In genomic region chr16:11414815-11415775, GRCh38 we compare ENCODE assay signal across 22 cellular contexts.
DNase-seq lines count a peak whose midpoint lies in the region; ATAC-seq, FAIRE-seq and TF ChIP-seq lines count a peak whose summit lies in the region.
"Had no signal": no experiment of that assay in that cellular context is flagged by ENCODE, and none has a peak within 500 bp of the region (broad histone marks: within the 10 kb centered on the region; RNA-seq: fewer than 3 reads in every experiment).

No MANE protein-coding gene starts in this region.

- no peak overlapping the region for H4K5ac ChIP-seq in IMR-90 (ENCODE audit: low read depth, low read length)

- no peak overlapping the region for H4K91ac ChIP-seq in IMR-90 (ENCODE audit: insufficient read depth, low read depth, low read length)

- no peaks in the 10 kb centered on the region for H3K36me3 Mint-ChIP-seq in activated naive CD4-positive, alpha-beta T cell treated with anti-CD3 and anti-CD28 coated beads, Interleukin-2, amount 50 U/mL, for 72 hours
- H3K36me3 Mint-ChIP-seq: CD4-positive, CD25-positive, alpha-beta regulatory T cell had no signal

- no peak overlapping the region for H3K14ac ChIP-seq in IMR-90 (replicated peaks; ENCODE audit: low read depth, low read length)

- H3K18ac ChIP-seq in IMR-90 (ENCODE audit: low read depth, low read length): no peak overlapping the region

- H3K4me3 ChIP-seq in IMR-90 (ENCODE audit: insufficient read depth, low read depth, low read length): no peak overlapping the region
- H3K4me3 ChIP-seq in suprapubic skin: no peak overlapping the region
- H3K4me3 ChIP-seq: GM12878, GM23248, K562, SJSA1 had no signal

- peak overlapping the region; percentile 54 to 94 for H3K27ac Mint-ChIP-seq in activated naive CD4-positive, alpha-beta T cell treated with anti-CD3 and anti-CD28 coated beads, Interleukin-2, amount 50 U/mL, for 72 hours
- H3K27ac Mint-ChIP-seq: CD4-positive, CD25-positive, alpha-beta regulatory T cell had no signal

- H3K56ac ChIP-seq in IMR-90 (ENCODE audit: extremely low read depth, insufficient read depth, low read length): no peak overlapping the region

- H3K4ac ChIP-seq in IMR-90 (ENCODE audit: low read depth, low read length): no peak overlapping the region

- TF ChIP-seq CTCF in IMR-90 (conservative IDR thresholded peaks at IDR 0.05; ENCODE audit: low read depth, low read length): no peak
- TF ChIP-seq CTCF in suprapubic skin (IDR thresholded peaks at IDR 0.05): no peak

- no peak overlapping the region for H2BK20ac ChIP-seq in IMR-90 (ENCODE audit: low read depth, low read length)

- 62% methylated on average over 9 of the region's 21 CpGs; no CpG with 5 or more reads in 1 of the 2 experiments for WGBS in IMR-90 (ENCODE audit: extremely low coverage in 2 of 2, insufficient read length in 1 of 2), 2 experiments
- WGBS in suprapubic skin: 62% methylated on average over 10 of the region's 21 CpGs

- FAIRE-seq in urothelium cell line (lab: Jason Lieb, UNC): peak; percentile 59
- FAIRE-seq: GM12878, GM19239, K562 had no signal

- TF ChIP-seq RAD21 in IMR-90 (IDR thresholded peaks at IDR 0.05; ENCODE audit: low read length): no peak

- in situ Hi-C loops in IMR-90 (cut with MboI; ENCODE audit: low sequenced_read_pairs): loop anchor here (5.0 kb wide), 1 partner anchor 227 kb away; no protein-coding TSS in a partner anchor

- dilution Hi-C loops in IMR-90 (cut with HindIII; ENCODE audit: low sequenced_read_pairs, unreplicated experiment): no loop called here

- H3K9me3 Mint-ChIP-seq in activated naive CD4-positive, alpha-beta T cell treated with anti-CD3 and anti-CD28 coated beads, Interleukin-2, amount 50 U/mL, for 72 hours: no peaks in the 10 kb centered on the region

- POLR2A ChIA-PET in IMR-90 (lab: Charles Lee; ENCODE audit: unreplicated experiment): no interaction called here

- H3K27me3 ChIP-seq in IMR-90 (ENCODE audit: control insufficient read depth, insufficient read depth, low read length): no peaks in the 10 kb centered on the region; the same call in 1 of the 2 replicates
- H3K27me3 ChIP-seq in suprapubic skin: no peaks in the 10 kb centered on the region
- H3K27me3 ChIP-seq: SJSA1 had no signal

- H3K27ac ChIP-seq in IMR-90 (ENCODE audit: insufficient read depth, low read length): no peak overlapping the region
- H3K27ac ChIP-seq in suprapubic skin: no peak overlapping the region
- H3K27ac ChIP-seq: GM23248, SJSA1 had no signal

- H4K20me1 ChIP-seq in IMR-90 (ENCODE audit: insufficient read depth, low read length): no peaks in the 10 kb centered on the region

- no peak overlapping the region for H2AK5ac ChIP-seq in IMR-90 (ENCODE audit: low read depth, low read length)

- H3K9ac ChIP-seq in IMR-90 (ENCODE audit: low read depth, low read length): no peak overlapping the region
- H3K9ac ChIP-seq: GM23248 had no signal

- intact Hi-C loops in IMR-90 (cut with micrococcal nuclease): no loop called here

- TF ChIP-seq POLR2A in IMR-90 (IDR thresholded peaks at IDR 0.05; ENCODE audit: low read depth, low read length): no peak
- no peak for TF ChIP-seq POLR2A in suprapubic skin (IDR thresholded peaks at IDR 0.05)

- H3K4me2 ChIP-seq in IMR-90 (ENCODE audit: low read depth, low read length): no peak overlapping the region

- peak overlapping the region; percentile 21 for H2AFZ ChIP-seq in IMR-90 (replicated peaks; ENCODE audit: low read length, poor library complexity)
- H2AFZ ChIP-seq: GM23248 had no signal

- no peak for DNase-seq in activated naive CD4-positive, alpha-beta T cell treated with anti-CD3 and anti-CD28 coated beads, Interleukin-2, amount 50 U/mL, for 72 hours (ENCODE audit: low spot score in 2 of 2)
- no peak for DNase-seq in activated naive CD4-positive, alpha-beta T cell (lab: John Stamatoyannopoulos, UW)
- DNase-seq in IMR-90 (no peak), cerebellar cortex (ENCODE audit: low spot score) (peak; percentile 91), urothelium cell line (ENCODE audit: low spot score) (no peak), suprapubic skin (ENCODE audit: low spot score in 2 of 2) (no peak), DMS53 (lab: John Stamatoyannopoulos, UW) (no peak)
- DNase-seq: 8988T; CD4-positive, CD25-positive, alpha-beta regulatory T cell; COR-L47; DMS153; GM23248; NCI-H1105 treated with DMSO at 0.1 percent for 48 hours; NCI-H187 treated with DMSO at 0.1 percent for 48 hours; NCI-H345 had no signal

- H2BK15ac ChIP-seq in IMR-90 (ENCODE audit: low read depth, low read length): no peak overlapping the region

- no peak for TF ChIP-seq EP300 in suprapubic skin (IDR thresholded peaks at IDR 0.05)

- no peaks in the 10 kb centered on the region for H3K9me3 ChIP-seq in IMR-90 (ENCODE audit: control insufficient read depth, insufficient read depth, low read length)
- H3K9me3 ChIP-seq in suprapubic skin: no peaks in the 10 kb centered on the region
- H3K9me3 ChIP-seq: SJSA1 had no signal

- no peaks in the 10 kb centered on the region for H3K79me1 ChIP-seq in IMR-90 (ENCODE audit: low read depth in 1 of 2, low read length in 2 of 2)

- CTCF ChIA-PET in IMR-90 (lab: Yijun Ruan, JAX): no interaction called here

- BruUV-seq in IMR-90 (replicated peaks; lab: Mats Ljungman, UMichigan): no TSS peak

- H2BK5ac ChIP-seq in IMR-90 (ENCODE audit: low read depth, low read length, poor library complexity, severe bottlenecking): no peak overlapping the region

- H3K9me1 ChIP-seq in IMR-90 (ENCODE audit: insufficient read depth, low read length): no peaks in the 10 kb centered on the region

- H3K36me3 ChIP-seq in IMR-90 (ENCODE audit: control insufficient read depth, insufficient read depth, low read length) (no peaks in the 10 kb centered on the region), suprapubic skin (no peaks in the 10 kb centered on the region)
- H3K36me3 ChIP-seq: SJSA1 had no signal

- H3K23ac ChIP-seq in IMR-90 (ENCODE audit: low read depth, low read length): no peak overlapping the region

- H3K4me1 ChIP-seq in IMR-90 (ENCODE audit: control insufficient read depth, insufficient read depth, low read length) (peaks cover 7% of the 10 kb centered on the region; the same call in 1 of the 2 replicates), suprapubic skin (peaks cover 4% of the 10 kb centered on the region)

- no peak for ATAC-seq in activated naive CD4-positive, alpha-beta T cell treated with anti-CD3 and anti-CD28 coated beads, Interleukin-2, amount 50 U/mL, for 72 hours
- ATAC-seq in IMR-90 (ENCODE audit: low read depth) (no peak), HG03135 (IDR thresholded peaks at IDR 0.05; ENCODE audit: unreplicated experiment) (no peak)
- ATAC-seq: GM12878, HCT116, K562, Panc1 had no signal

- H4K8ac ChIP-seq in IMR-90 (ENCODE audit: low read depth in 2 of 2, low read length in 2 of 2): no peak overlapping the region

- no peak overlapping the region for H2BK120ac ChIP-seq in IMR-90 (ENCODE audit: low read depth, low read length)

- H2AK9ac ChIP-seq in IMR-90 (replicated peaks; ENCODE audit: low read depth, low read length, poor library complexity): no peak overlapping the region

TF ChIP-seq in IMR-90, 13 proteins besides CTCF, POLR2A, EP300 and RAD21:
- TF ChIP-seq CEBPB (IDR thresholded peaks at IDR 0.05; ENCODE audit: low read depth, low read length) (no peak), SMC3 (IDR thresholded peaks at IDR 0.05; ENCODE audit: low read depth, low read length) (no peak), MAFK (IDR thresholded peaks at IDR 0.05; ENCODE audit: low read depth, low read length) (no peak), FOS (IDR thresholded peaks at IDR 0.05; ENCODE audit: low read depth, low read length) (no peak), RFX5 (IDR thresholded peaks at IDR 0.05; ENCODE audit: low read depth, low read length) (no peak), BHLHE40 (IDR thresholded peaks at IDR 0.05; ENCODE audit: low read depth, low read length) (no peak), NFE2L2 (IDR thresholded peaks at IDR 0.05; ENCODE audit: low read depth, low read length) (no peak), MAZ (IDR thresholded peaks at IDR 0.05; ENCODE audit: borderline replicate concordance, low read depth, low read length) (no peak), ELK1 (IDR thresholded peaks at IDR 0.05; ENCODE audit: borderline replicate concordance, low read depth, low read length) (no peak), RCOR1 (IDR thresholded peaks at IDR 0.05; ENCODE audit: insufficient replicate concordance, low read length) (no peak)
